ENCODE assay signal across 15 cellular contexts in the genomic region with DNA sequence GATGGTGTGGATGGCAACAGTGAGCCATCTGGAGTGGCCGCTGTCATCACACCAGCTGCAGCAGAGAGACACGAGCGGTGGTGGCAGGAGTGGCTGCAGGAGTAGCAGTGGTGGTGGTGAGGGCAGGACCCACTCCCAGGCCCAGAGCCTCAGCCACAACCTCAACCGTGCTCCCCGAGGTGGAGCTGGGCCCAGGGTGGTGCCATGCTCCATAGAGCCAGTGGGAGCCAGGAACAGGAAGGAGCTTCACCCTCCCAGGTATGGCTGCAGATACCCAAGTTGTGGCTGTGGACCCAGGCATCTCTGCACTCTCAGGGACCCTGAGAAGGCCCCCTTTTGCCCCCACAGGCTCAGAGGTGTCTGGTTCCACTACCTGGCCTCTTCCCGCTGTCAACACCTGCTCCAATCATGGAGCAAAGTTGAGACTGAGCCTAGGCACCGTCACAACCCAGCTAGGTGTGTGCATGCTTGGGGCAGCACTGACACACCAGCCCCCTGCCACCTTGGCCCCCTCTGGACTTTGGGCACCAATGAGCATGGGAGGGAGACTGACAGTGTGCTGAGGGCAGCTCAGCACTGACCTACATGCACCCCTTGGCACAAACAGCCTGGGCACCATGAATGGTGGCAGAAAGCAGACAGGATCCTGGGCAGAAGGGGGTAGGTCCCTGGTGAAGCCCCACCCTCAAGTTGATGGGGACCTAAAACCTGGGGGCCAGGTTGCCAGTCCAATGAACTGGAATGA.
"Had no signal": no experiment of that assay in that cellular context is flagged by ENCODE, and none has a peak within 500 bp of the region (broad histone marks: within the 10 kb centered on the region; RNA-seq: fewer than 3 reads in every experiment).

No MANE protein-coding gene starts in this region.

- H3K9me3 ChIP-seq: SJSA1 had no signal

- H3K27me3 ChIP-seq: SJSA1 had no signal

- H3K36me3 ChIP-seq: esophagus squamous epithelium, SJSA1 had no signal

- H3K27ac ChIP-seq: esophagus squamous epithelium, SJSA1 had no signal

- H3K4me3 ChIP-seq: esophagus squamous epithelium, SJSA1 had no signal

- DNase-seq: activated CD4-positive, alpha-beta T cell treated with anti-CD3 and anti-CD28 coated beads, Interleukin-2, amount 10 ng/mL, durations not matched to agents 7 days and 5 days; activated naive CD4-positive, alpha-beta T cell; aorta; cortex of kidney; effector CD4-positive, alpha-beta T cell; esophagus squamous epithelium; hippocampal formation; left ventricle myocardium superior; mesenchymal stem cell; occipital lobe; stimulated activated CD4-positive, alpha-beta T cell treated with anti-CD3 and anti-CD28 coated beads, Interleukin-4, amount 100 ng/mL, for 24 hours; stimulated activated naive CD4-positive, alpha-beta T cell; substantia nigra; SW 1271 had no signal
